ENCODE assay signal across 14 cellular contexts in genomic region chr10:4647138-4647785, GRCh38.
"Had no signal": no experiment of that assay in that cellular context is flagged by ENCODE, and none has a peak within 500 bp of the region (broad histone marks: within the 10 kb centered on the region; RNA-seq: fewer than 3 reads in every experiment).

No MANE protein-coding gene starts in this region.

- H3K27ac ChIP-seq: gastroesophageal sphincter, sigmoid colon had no signal

- H3K9me3 ChIP-seq: gastroesophageal sphincter, mucosa of descending colon, sigmoid colon had no signal

- H3K27me3 ChIP-seq: gastroesophageal sphincter, sigmoid colon had no signal

- DNase-seq: activated CD4-positive, alpha-beta memory T cell treated with anti-CD3 and anti-CD28 coated beads for 36 hours; activated CD4-positive, alpha-beta T cell treated with anti-CD3 and anti-CD28 coated beads for 1 hour; activated gamma-delta T cell; activated naive CD8-positive, alpha-beta T cell treated with anti-CD3 and anti-CD28 coated beads for 36 hours; activated T-cell treated with anti-CD3 and anti-CD28 coated beads, Interleukin-2, amount 50 U/mL, for 48 hours; hippocampal formation; mucosa of descending colon; sigmoid colon; stimulated activated CD4-positive, alpha-beta T cell treated with anti-CD3 and anti-CD28 coated beads, Interleukin-4, amount 100 ng/mL, for 1 hour; stimulated activated CD8-positive, alpha-beta memory T cell treated with anti-CD3 and anti-CD28 coated beads, Interleukin-4, amount 100 ng/mL, for 48 hours; stimulated activated naive CD8-positive, alpha-beta T cell treated with anti-CD3 and anti-CD28 coated beads, Interleukin-15, Interleukin-2, amounts not matched to agents 100 U/mL and 50 U/mL, for 24 hours; T1000 had no signal

- H3K36me3 ChIP-seq: gastroesophageal sphincter, sigmoid colon had no signal

- ATAC-seq: gastroesophageal sphincter; mucosa of descending colon; natural killer cell treated with Interleukin-12 subunit alpha and Interleukin-12 subunit beta and Interleukin-15 and Interleukin-18, amount 100 ng/mL, for 72 hours; stimulated activated naive CD8-positive, alpha-beta T cell treated with anti-CD3 and anti-CD28 coated beads, Interleukin-15, Interleukin-2, amounts not matched to agents 100 U/mL and 50 U/mL, for 24 hours had no signal

- H3K4me3 ChIP-seq: gastroesophageal sphincter, mucosa of descending colon, sigmoid colon had no signal
